ENCODE assay signal across 18 cellular contexts in the genomic region with DNA sequence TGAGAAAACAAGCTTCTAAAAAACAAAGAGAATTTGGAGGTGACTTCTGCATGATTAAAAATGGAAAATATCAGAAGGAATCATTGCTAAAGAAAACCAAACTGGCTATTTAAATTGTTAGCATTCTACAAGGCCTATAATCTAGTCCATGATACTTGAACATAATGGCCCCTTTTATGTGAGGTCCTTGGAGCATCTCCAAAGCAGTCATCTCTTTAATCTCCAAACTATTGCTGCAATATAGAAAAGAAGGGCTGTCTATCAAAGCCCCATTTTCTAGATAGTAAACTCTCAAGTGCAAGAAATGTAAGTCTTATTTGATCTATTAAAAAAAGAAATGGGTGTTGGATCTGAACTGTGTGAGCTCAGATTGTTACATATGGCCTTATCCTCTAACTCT.
"Had no signal": no experiment of that assay in that cellular context is flagged by ENCODE, and none has a peak within 500 bp of the region (broad histone marks: within the 10 kb centered on the region; RNA-seq: fewer than 3 reads in every experiment).

No MANE protein-coding gene starts in this region.

- DNase-seq: activated CD4-positive, alpha-beta T cell treated with anti-CD3 and anti-CD28 coated beads for 48 hours; activated CD4-positive, CD25-positive, alpha-beta regulatory T cell; activated CD8-positive, alpha-beta T cell treated with anti-CD3 and anti-CD28 coated beads for 36 hours; activated naive CD4-positive, alpha-beta T cell treated with anti-CD3 and anti-CD28 coated beads for 36 hours; activated T-cell treated with anti-CD3 and anti-CD28 coated beads, Interleukin-2, amount 50 U/mL, for 1 hour; brain microvascular endothelial cell; colonic mucosa; gastrocnemius medialis; heart left ventricle; kidney glomerular epithelial cell; left ventricle myocardium inferior; mammary epithelial cell; midbrain; sigmoid colon; spleen; stimulated activated CD4-positive, alpha-beta T cell treated with anti-CD3 and anti-CD28 coated beads, Interleukin-4, amount 100 ng/mL, for 4 hours; T1000 had no signal

- H3K9me3 ChIP-seq: colonic mucosa, gastrocnemius medialis, left ventricle myocardium inferior, sigmoid colon had no signal

- H3K36me3 ChIP-seq: brain microvascular endothelial cell, colonic mucosa, gastrocnemius medialis, heart left ventricle, left ventricle myocardium inferior, sigmoid colon, spleen had no signal

- H3K4me3 ChIP-seq: colonic mucosa, gastrocnemius medialis, heart left ventricle, left ventricle myocardium inferior, sigmoid colon, spleen had no signal

- H3K4me1 ChIP-seq: colonic mucosa, gastrocnemius medialis, left ventricle myocardium inferior, spleen had no signal

- FAIRE-seq: endometrium had no signal

- H3K27me3 ChIP-seq: brain microvascular endothelial cell, colonic mucosa, gastrocnemius medialis, heart left ventricle, sigmoid colon, spleen had no signal

- H3K27ac ChIP-seq: brain microvascular endothelial cell, colonic mucosa, gastrocnemius medialis, heart left ventricle, left ventricle myocardium inferior, sigmoid colon, spleen had no signal
